ENCODE assay signal across 9 cellular contexts in the genomic region with DNA sequence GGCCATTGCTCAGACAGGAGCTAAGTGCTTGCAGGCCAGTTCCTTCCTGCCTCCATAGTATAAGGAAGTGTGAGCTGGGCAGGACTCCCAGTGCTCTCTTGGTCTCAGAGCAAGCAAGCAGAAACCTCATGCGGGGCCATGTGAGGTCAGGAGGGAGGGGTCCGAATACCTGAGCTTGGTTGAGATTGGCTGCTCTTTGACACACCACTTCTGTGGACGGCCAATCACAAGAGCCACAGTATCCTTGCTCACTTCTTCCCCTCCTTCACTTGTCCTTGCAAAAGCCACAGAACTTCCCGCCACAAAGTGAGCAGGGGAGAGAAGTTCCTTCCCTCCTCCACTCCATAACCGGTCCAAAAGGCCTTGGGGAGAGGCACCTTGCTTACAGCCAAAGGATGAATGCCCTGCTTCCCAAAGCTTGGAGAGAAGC. TPM values are rescaled to one million over a fixed set of nuclear protein-coding genes. Genes with fewer than 3 reads are reported as not detected.
DNase-seq lines count a peak whose midpoint lies in the region; ATAC-seq, FAIRE-seq and TF ChIP-seq lines count a peak whose summit lies in the region.
"Had no signal": no experiment of that assay in that cellular context is flagged by ENCODE, and none has a peak within 500 bp of the region (broad histone marks: within the 10 kb centered on the region; RNA-seq: fewer than 3 reads in every experiment).

No MANE protein-coding gene starts in this region.

- DNase-seq in NCI-H82 (lab: John Stamatoyannopoulos, UW) (peak; percentile 16), NCI-H82 treated with DMSO at 0.1 percent for 48 hours (lab: John Stamatoyannopoulos, UW; ENCODE audit: unreplicated experiment) (no peak), RCC 7860 (ENCODE audit: low spot score) (peak; percentile 81), esophagus muscularis mucosa (ENCODE audit: extremely low spot score) (peak; percentile 93), ovary (peak in 4 of 5 donors; percentile 43 to 77 (median 68)), T-helper 9 cell (no peak), urothelium cell line (ENCODE audit: low spot score) (no peak)

- H3K27me3 ChIP-seq in esophagus muscularis mucosa = peaks cover 0 to 3% (median 0%) of the 10 kb centered on the region in 4 donors
- no peaks in the 10 kb centered on the region for H3K27me3 ChIP-seq in ovary

- TF ChIP-seq EP300 in esophagus muscularis mucosa (IDR thresholded peaks at IDR 0.05) (no peak), ovary (IDR thresholded peaks at IDR 0.05) (no peak)

- H3K9me3 ChIP-seq in esophagus muscularis mucosa (no peaks in the 10 kb centered on the region), ovary (no peaks in the 10 kb centered on the region)
- H3K9me3 ChIP-seq: A549 had no signal

- TF ChIP-seq CTCF in esophagus muscularis mucosa (IDR thresholded peaks at IDR 0.05) (no peak), ovary (IDR thresholded peaks at IDR 0.05) (no peak)

- H3K4me3 ChIP-seq in esophagus muscularis mucosa (no peak overlapping the region), ovary (no peak overlapping the region)
- H3K4me3 ChIP-seq: A549 had no signal

- H3K27ac ChIP-seq in esophagus muscularis mucosa (replicated peaks in 1 of 4) (peak overlapping the region; percentile 62 to 74 (median 72)), ovary (peak overlapping the region in 1 of 2 donors; percentile 74)
- H3K27ac ChIP-seq: A549 had no signal

- ATAC-seq in HG02938 (IDR thresholded peaks at IDR 0.05; ENCODE audit: unreplicated experiment) = peak; percentile 83

- FAIRE-seq in RCC 7860 (lab: Jason Lieb, UNC) (peak; percentile 92), urothelium cell line (lab: Jason Lieb, UNC) (no peak)
- FAIRE-seq: A549 had no signal

- no peak for TF ChIP-seq POLR2A in esophagus muscularis mucosa (IDR thresholded peaks at IDR 0.05; ENCODE audit: low read depth)
- no peak for TF ChIP-seq POLR2A in ovary (IDR thresholded peaks at IDR 0.05)

- no peaks in the 10 kb centered on the region for H3K36me3 ChIP-seq in esophagus muscularis mucosa
- no peaks in the 10 kb centered on the region for H3K36me3 ChIP-seq in ovary

- H3K4me1 ChIP-seq in esophagus muscularis mucosa (peaks cover 27 to 50% (median 35%) of the 10 kb centered on the region in 4 donors), ovary (ENCODE audit: insufficient read depth) (peaks cover 4% of the 10 kb centered on the region)
- H3K4me1 ChIP-seq: A549 had no signal

- 43% methylated on average over 5 of the region's 5 CpGs for WGBS in esophagus muscularis mucosa
- WGBS in ovary, 3 donors = 48 to 58% (median 57%) methylated on average over 5 of the region's 5 CpGs

- intact Hi-C loops in esophagus muscularis mucosa (cut with DNase I) (no loop called here), ovary (cut with DNase I) (no loop called here)

RNA-seq across cellular contexts. Expression of a gene that starts 56.7 kb away (rescaled TPM):
- total RNA-seq in esophagus muscularis mucosa (10 to 100 TPM; 17.0 to 36.0 (median 23.4) TPM), ovary (10 to 100 TPM; 19.6 to 40.9 (median 32.8) TPM)
- 10 to 100 TPM; 20.0 to 72.3 TPM for polyA plus RNA-seq in ovary

Comparison
In these comparisons a context has a peak if more than half of its experiments do, and no peak if none do; other contexts are left out.
1. DNase-seq: peak in NCI-H82 (single experiment), RCC 7860 (single experiment), esophagus muscularis mucosa (single experiment) and ovary (4 of 5); none in NCI-H82 treated with DMSO at 0.1 percent for 48 hours (single experiment), T-helper 9 cell (single experiment) and urothelium cell line (single experiment).